Comparison of ENCODE assay signal across 33 cellular contexts in the genomic region with DNA sequence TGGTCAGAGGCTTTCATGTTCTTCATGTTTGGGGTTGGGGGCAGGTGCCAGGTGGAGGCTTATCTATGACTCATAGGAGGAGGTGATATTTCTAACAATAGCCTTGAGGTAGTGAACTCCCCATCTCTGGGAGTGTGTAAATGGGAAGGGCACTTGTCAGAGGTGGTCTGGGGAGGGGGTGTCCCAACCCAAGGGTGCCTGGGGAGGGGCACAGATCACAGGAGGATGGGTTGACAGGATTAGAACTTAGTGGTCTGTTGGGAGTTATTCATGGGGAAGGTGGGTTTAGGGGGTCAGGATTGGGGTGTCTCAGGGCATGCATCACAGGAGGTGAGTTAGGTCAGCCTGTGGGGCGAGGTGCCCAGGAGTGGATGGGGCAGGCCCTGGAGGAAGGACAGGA. TPM values are rescaled to one million over a fixed set of nuclear protein-coding genes. Genes with fewer than 3 reads are reported as not detected.
"Had no signal": no experiment of that assay in that cellular context is flagged by ENCODE, and none has a peak within 500 bp of the region (broad histone marks: within the 10 kb centered on the region; RNA-seq: fewer than 3 reads in every experiment).

No MANE protein-coding gene starts in this region.

- H3K4me3 ChIP-seq: ascending aorta, coronary artery, dorsolateral prefrontal cortex, esophagus muscularis mucosa, gastrocnemius medialis, heart left ventricle had no signal

- H3K4me1 ChIP-seq: ascending aorta, esophagus muscularis mucosa, foreskin keratinocyte, gastrocnemius medialis had no signal

- H3K36me3 Mint-ChIP-seq: activated naive CD8-positive, alpha-beta T cell; brain had no signal

- H3K4me3 Mint-ChIP-seq: activated CD4-positive, alpha-beta memory T cell treated with anti-CD3 and anti-CD28 coated beads, Interleukin-2, amount 10 ng/mL, durations not matched to agents 7 days and 5 days; activated CD4-positive, alpha-beta T cell treated with anti-CD3 and anti-CD28 coated beads for 36 hours; activated CD8-positive, alpha-beta memory T cell treated with anti-CD3 and anti-CD28 coated beads, Interleukin-2, amount 10 ng/mL, durations not matched to agents 7 days and 5 days; activated naive CD4-positive, alpha-beta T cell treated with anti-CD3 and anti-CD28 coated beads, Interleukin-2, amount 10 ng/mL, durations not matched to agents 7 days and 5 days; activated naive CD8-positive, alpha-beta T cell; activated T-helper 1 cell treated with anti-CD3 and anti-CD28 coated beads, Interleukin-12 subunit alpha, Interleukin-12 subunit beta, Interleukin-2, Interleukin-4 antibody, amounts not matched to agents 30 ng/mL and 10 ng/mL and 1 ng/mL, durations not matched to agents 14 hours and 24 hours and 36 hours; brain; central memory CD8-positive, alpha-beta T cell; dendritic cell treated with granulocyte-macrophage colony-stimulating factor and Interleukin-4, amounts not matched to agents 40 ng/mL and 50 ng/mL, for 4 days; endodermal cell had no signal

- H3K27ac Mint-ChIP-seq: activated CD4-positive, alpha-beta memory T cell treated with anti-CD3 and anti-CD28 coated beads, Interleukin-2, amount 10 ng/mL, durations not matched to agents 7 days and 5 days; activated CD4-positive, alpha-beta T cell treated with anti-CD3 and anti-CD28 coated beads for 36 hours; activated CD8-positive, alpha-beta memory T cell treated with anti-CD3 and anti-CD28 coated beads, Interleukin-2, amount 10 ng/mL, durations not matched to agents 7 days and 5 days; activated naive CD4-positive, alpha-beta T cell treated with anti-CD3 and anti-CD28 coated beads, Interleukin-2, amount 10 ng/mL, durations not matched to agents 7 days and 5 days; activated naive CD8-positive, alpha-beta T cell; activated T-helper 1 cell treated with anti-CD3 and anti-CD28 coated beads, Interleukin-12 subunit alpha, Interleukin-12 subunit beta, Interleukin-2, Interleukin-4 antibody, amounts not matched to agents 30 ng/mL and 10 ng/mL and 1 ng/mL, durations not matched to agents 14 hours and 24 hours and 36 hours; activated T-helper 2 cell treated with anti-CD3 and anti-CD28 coated beads, Interferon-gamma antibody, Interleukin-2, Interleukin-4, amounts not matched to agents 10 μg/mL and 5 μg/mL and 100 μg/mL, durations not matched to agents 14 hours and 24 hours and 36 hours; brain; dendritic cell treated with granulocyte-macrophage colony-stimulating factor and Interleukin-4, amounts not matched to agents 40 ng/mL and 50 ng/mL, for 4 days; endodermal cell had no signal

- DNase-seq: activated CD4-positive, alpha-beta memory T cell treated with anti-CD3 and anti-CD28 coated beads, Interleukin-2, amount 10 ng/mL, durations not matched to agents 7 days and 5 days; activated CD4-positive, alpha-beta T cell treated with anti-CD3 and anti-CD28 coated beads for 36 hours; activated CD4-positive, CD25-positive, alpha-beta regulatory T cell; activated CD4-positive, CD25-positive, alpha-beta regulatory T cell treated with anti-CD3 and anti-CD28 coated beads, Interleukin-2, amount 50 U/mL, for 72 hours; activated CD8-positive, alpha-beta memory T cell treated with anti-CD3 and anti-CD28 coated beads, Interleukin-2, amount 10 ng/mL, durations not matched to agents 7 days and 5 days; activated CD8-positive, alpha-beta memory T cell treated with anti-CD3 and anti-CD28 coated beads, Interleukin-2, amount 50 U/mL, for 4 hours; activated effector memory CD4-positive, alpha-beta T cell treated with anti-CD3 and anti-CD28 coated beads, Interleukin-2, amount 50 U/mL, for 16 hours; activated naive CD4-positive, alpha-beta T cell treated with anti-CD3 and anti-CD28 coated beads, Interleukin-2, amount 10 ng/mL, durations not matched to agents 7 days and 5 days; activated T-cell treated with anti-CD3 and anti-CD28 coated beads, Interleukin-2, amount 50 U/mL, for 1 hour; activated T-cell treated with anti-CD3 and anti-CD28 coated beads, Interleukin-2, amount 50 U/mL, for 48 hours; dorsolateral prefrontal cortex; effector memory CD4-positive, alpha-beta T cell; endodermal cell; erythroblast; foreskin keratinocyte; gastrocnemius medialis; glutamatergic neuron; heart left ventricle; T-helper 2 cell had no signal

- ATAC-seq: activated CD4-positive, alpha-beta T cell treated with anti-CD3 and anti-CD28 coated beads for 36 hours; activated CD8-positive, alpha-beta memory T cell treated with anti-CD3 and anti-CD28 coated beads, Interleukin-2, amount 10 ng/mL, durations not matched to agents 7 days and 5 days; foreskin keratinocyte; gastrocnemius medialis; heart left ventricle had no signal

- H3K27ac ChIP-seq: ascending aorta, coronary artery, dorsolateral prefrontal cortex, esophagus muscularis mucosa, foreskin keratinocyte, gastrocnemius medialis, heart left ventricle had no signal

- H3K9me3 ChIP-seq: ascending aorta, esophagus muscularis mucosa, gastrocnemius medialis, heart left ventricle had no signal

- H3K27me3 Mint-ChIP-seq: activated naive CD8-positive, alpha-beta T cell had no signal

- H3K27me3 ChIP-seq: ascending aorta, foreskin keratinocyte, gastrocnemius medialis had no signal

- H3K9me3 Mint-ChIP-seq: activated CD4-positive, alpha-beta memory T cell treated with anti-CD3 and anti-CD28 coated beads, Interleukin-2, amount 10 ng/mL, durations not matched to agents 7 days and 5 days; activated T-helper 1 cell treated with anti-CD3 and anti-CD28 coated beads, Interleukin-12 subunit alpha, Interleukin-12 subunit beta, Interleukin-2, Interleukin-4 antibody, amounts not matched to agents 30 ng/mL and 10 ng/mL and 1 ng/mL, durations not matched to agents 14 hours and 24 hours and 36 hours; activated T-helper 2 cell treated with anti-CD3 and anti-CD28 coated beads, Interferon-gamma antibody, Interleukin-2, Interleukin-4, amounts not matched to agents 10 μg/mL and 5 μg/mL and 100 μg/mL, durations not matched to agents 14 hours and 24 hours and 36 hours; central memory CD8-positive, alpha-beta T cell; dendritic cell treated with granulocyte-macrophage colony-stimulating factor and Interleukin-4, amounts not matched to agents 40 ng/mL and 50 ng/mL, for 4 days had no signal

- H3K36me3 ChIP-seq: ascending aorta, esophagus muscularis mucosa, gastrocnemius medialis, heart left ventricle had no signal

- H3K4me1 Mint-ChIP-seq: brain, endodermal cell had no signal

RNA-seq across cellular contexts. Expression of gene ACTL9, which starts 1.6 kb away (rescaled TPM):
- total RNA-seq: activated CD4-positive, alpha-beta memory T cell treated with anti-CD3 and anti-CD28 coated beads, Interleukin-2, amount 10 ng/mL, durations not matched to agents 7 days and 5 days; activated CD4-positive, alpha-beta T cell treated with anti-CD3 and anti-CD28 coated beads for 36 hours; activated CD8-positive, alpha-beta memory T cell treated with anti-CD3 and anti-CD28 coated beads for 36 hours; activated CD8-positive, alpha-beta memory T cell treated with anti-CD3 and anti-CD28 coated beads, Interleukin-2, amount 10 ng/mL, durations not matched to agents 7 days and 5 days; activated T-helper 1 cell treated with anti-CD3 and anti-CD28 coated beads, Interleukin-12 subunit alpha, Interleukin-12 subunit beta, Interleukin-2, Interleukin-4 antibody, amounts not matched to agents 30 ng/mL and 10 ng/mL and 1 ng/mL, durations not matched to agents 14 hours and 24 hours and 36 hours; activated T-helper 2 cell treated with anti-CD3 and anti-CD28 coated beads, Interferon-gamma antibody, Interleukin-2, Interleukin-4, amounts not matched to agents 10 μg/mL and 5 μg/mL and 100 μg/mL, durations not matched to agents 14 hours and 24 hours and 36 hours; ascending aorta; bronchial epithelial cell; cardiac septum; cerebellum; dorsolateral prefrontal cortex; endodermal cell; esophagus muscularis mucosa; foreskin keratinocyte; gastrocnemius medialis; heart left ventricle; T-helper 1 cell treated with Interleukin-12 subunit alpha and Interleukin-12 subunit beta and Interleukin-4 antibody, amounts not matched to agents 30 ng/mL and 1 ng/mL, for 36 hours had no signal

RNA-seq across cellular contexts. Expression of gene OR2Z1, which starts 24.4 kb away (rescaled TPM):
- total RNA-seq: activated CD4-positive, alpha-beta memory T cell treated with anti-CD3 and anti-CD28 coated beads, Interleukin-2, amount 10 ng/mL, durations not matched to agents 7 days and 5 days; activated CD4-positive, alpha-beta T cell treated with anti-CD3 and anti-CD28 coated beads for 36 hours; activated CD8-positive, alpha-beta memory T cell treated with anti-CD3 and anti-CD28 coated beads for 36 hours; activated CD8-positive, alpha-beta memory T cell treated with anti-CD3 and anti-CD28 coated beads, Interleukin-2, amount 10 ng/mL, durations not matched to agents 7 days and 5 days; activated T-helper 1 cell treated with anti-CD3 and anti-CD28 coated beads, Interleukin-12 subunit alpha, Interleukin-12 subunit beta, Interleukin-2, Interleukin-4 antibody, amounts not matched to agents 30 ng/mL and 10 ng/mL and 1 ng/mL, durations not matched to agents 14 hours and 24 hours and 36 hours; activated T-helper 2 cell treated with anti-CD3 and anti-CD28 coated beads, Interferon-gamma antibody, Interleukin-2, Interleukin-4, amounts not matched to agents 10 μg/mL and 5 μg/mL and 100 μg/mL, durations not matched to agents 14 hours and 24 hours and 36 hours; ascending aorta; bronchial epithelial cell; cardiac septum; cerebellum; dorsolateral prefrontal cortex; endodermal cell; esophagus muscularis mucosa; foreskin keratinocyte; gastrocnemius medialis; heart left ventricle had no signal
